24 cellular contexts compared by ENCODE assay signal in the genomic region with DNA sequence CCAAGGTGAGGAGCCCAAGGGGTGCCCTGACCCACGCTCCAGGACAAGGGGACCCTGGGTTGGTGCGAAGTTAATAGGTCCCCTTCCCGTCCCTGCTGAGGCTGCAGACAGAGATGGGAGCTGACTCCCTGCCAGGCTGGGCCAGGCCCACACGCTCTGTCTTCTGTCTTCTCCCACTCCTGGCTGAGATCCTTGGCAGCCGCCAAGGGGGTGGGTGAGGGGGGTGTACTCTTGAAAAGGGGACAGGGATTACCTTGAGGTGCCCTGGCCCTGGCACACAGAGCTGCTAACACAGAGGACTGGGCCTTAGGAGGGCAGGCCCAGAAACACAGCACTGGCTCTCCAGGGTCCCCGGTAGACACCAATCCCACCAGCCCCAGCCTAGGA. TPM values are rescaled to one million over a fixed set of nuclear protein-coding genes. Genes with fewer than 3 reads are reported as not detected.
A peak's percentile ranks its signal among the peaks of the same experiment; 100 is the strongest.
DNase-seq lines count a peak whose midpoint lies in the region; ATAC-seq and TF ChIP-seq lines count a peak whose summit lies in the region.
"Had no signal": no experiment of that assay in that cellular context is flagged by ENCODE, and none has a peak within 500 bp of the region (broad histone marks: within the 10 kb centered on the region; RNA-seq: fewer than 3 reads in every experiment).

No MANE protein-coding gene starts in this region.

- H3K9me3 ChIP-seq in heart left ventricle (no peaks in the 10 kb centered on the region), right cardiac atrium (ENCODE audit: control insufficient read depth, low read length) (no peaks in the 10 kb centered on the region), neutrophil (no peaks in the 10 kb centered on the region), vagina (no peaks in the 10 kb centered on the region)
- H3K9me3 ChIP-seq: upper lobe of left lung had no signal

- H3K4me3 ChIP-seq in heart left ventricle (no peak overlapping the region), right cardiac atrium (ENCODE audit: low read length) (no peak overlapping the region), neutrophil (ENCODE audit: low read depth in 1 of 2, low read length in 1 of 2) (no peak overlapping the region), vagina (peak overlapping the region in 1 of 2 donors; percentile 10)
- H3K4me3 ChIP-seq: GM23248, hepatocyte, smooth muscle cell, upper lobe of left lung had no signal

- H3K36me3 ChIP-seq in heart left ventricle (peaks cover 0 to 69% (median 7%) of the 10 kb centered on the region in 9 donors), neutrophil (peaks cover 97% of the 10 kb centered on the region), vagina (peaks cover 0 to 4% of the 10 kb centered on the region in 2 donors)

- TF ChIP-seq CTCF in heart left ventricle (IDR thresholded peaks at IDR 0.05): no peak
- TF ChIP-seq CTCF in neutrophil (IDR thresholded peaks at IDR 0.05): no peak
- TF ChIP-seq CTCF in vagina (IDR thresholded peaks at IDR 0.05): no peak

- 48 to 62% (median 57%) methylated on average over 5 to 6 of the region's 6 CpGs for WGBS in heart left ventricle, 4 donors
- WGBS in right cardiac atrium: 55% methylated on average over 6 of the region's 6 CpGs

- ATAC-seq in heart left ventricle (peak in 3 of 4 donors; percentile 5 to 44 (median 37)), right cardiac atrium (no peak), HG03108 (IDR thresholded peaks at IDR 0.05; ENCODE audit: unreplicated experiment) (no peak)

- no peak for DNase-seq in heart left ventricle
- DNase-seq in right cardiac atrium: no peak
- no peak for DNase-seq in epithelial cell of prostate (ENCODE audit: low read depth, low spot score)
- DNase-seq in vagina (ENCODE audit: extremely low spot score in 2 of 2): no peak
- DNase-seq in NCI-H1105 (lab: John Stamatoyannopoulos, UW): no peak
- DNase-seq in substantia nigra (lab: John Stamatoyannopoulos, UW): no peak
- DNase-seq: activated CD4-positive, alpha-beta memory T cell treated with anti-CD3 and anti-CD28 coated beads for 36 hours; CD4-positive, alpha-beta T cell; DMS79 treated with DMSO at 0.1 percent for 48 hours; effector memory CD4-positive, alpha-beta T cell; GM23248; KBM-7; NCI-H1048; NCI-H82 had no signal

- TF ChIP-seq POLR2A in heart left ventricle (IDR thresholded peaks at IDR 0.05): no peak
- no peak for TF ChIP-seq POLR2A in vagina (IDR thresholded peaks at IDR 0.05)

- intact Hi-C loops in heart left ventricle (cut with DNase I) (loop anchor here in 3 of 10 donors (1.0 to 10.0 kb wide), 4 partner anchors 99 to 282 kb away; a partner anchor contains a TSS), right cardiac atrium (cut with DNase I) (no loop called here), vagina (cut with DNase I) (no loop called here)

- H3K27ac ChIP-seq in heart left ventricle: peak overlapping the region in 3 of 12 donors; percentile 29 to 66 (median 41)
- no peak overlapping the region for H3K27ac ChIP-seq in right cardiac atrium (ENCODE audit: low read length)
- H3K27ac ChIP-seq in epithelial cell of prostate: peak overlapping the region; percentile 35
- H3K27ac ChIP-seq in neutrophil: peak overlapping the region; percentile 82
- H3K27ac ChIP-seq in vagina: peak overlapping the region; percentile 50
- H3K27ac ChIP-seq in substantia nigra (ENCODE audit: low read depth, low read length, poor library complexity, severe bottlenecking): no peak overlapping the region
- H3K27ac ChIP-seq: GM23248, hepatocyte, parathyroid adenoma had no signal

- peaks cover 0 to 31% (median 11%) of the 10 kb centered on the region in 12 donors for H3K4me1 ChIP-seq in heart left ventricle
- H3K4me1 ChIP-seq in right cardiac atrium (ENCODE audit: control insufficient read depth, insufficient read depth, low read length): no peaks in the 10 kb centered on the region
- peaks cover 12 to 27% of the 10 kb centered on the region in 2 experiments for H3K4me1 ChIP-seq in neutrophil (ENCODE audit: control insufficient read depth in 1 of 2, insufficient read depth in 1 of 2, low read depth in 1 of 2, low read length in 1 of 2)
- H3K4me1 ChIP-seq in vagina: peaks cover 23% of the 10 kb centered on the region
- H3K4me1 ChIP-seq: parathyroid adenoma had no signal

- H3K27me3 ChIP-seq in heart left ventricle (no peaks in the 10 kb centered on the region), right cardiac atrium (ENCODE audit: control insufficient read depth, insufficient read depth) (no peaks in the 10 kb centered on the region), neutrophil (no peaks in the 10 kb centered on the region), vagina (no peaks in the 10 kb centered on the region)
- H3K27me3 ChIP-seq: hepatocyte, upper lobe of left lung had no signal

RNA-seq across cellular contexts. Expression of a gene that starts 11.0 kb away (rescaled TPM):
- 1 to 10 TPM in 3 of 9 donors, under 1 TPM in 1, not detected in 5; 0.96 to 1.8 (median 1.5) TPM for total RNA-seq in heart left ventricle
- not detected for polyA plus RNA-seq in heart left ventricle
- total RNA-seq in right cardiac atrium: 1 to 10 TPM in 1 of 4 donors, not detected in 3; 1.1 TPM
- polyA plus RNA-seq in right cardiac atrium: not detected
- not detected for total RNA-seq in vagina
- total RNA-seq: GM23248, hepatocyte, kidney epithelial cell, smooth muscle cell had no signal
- polyA plus RNA-seq: GM23248 had no signal

RNA-seq across cellular contexts. Expression of a gene that starts 17.6 kb away (rescaled TPM):
- 10 to 100 TPM; 11.2 to 52.2 (median 15.8) TPM for total RNA-seq in heart left ventricle
- polyA plus RNA-seq in heart left ventricle: 10 to 100 TPM; 13.9 to 20.3 TPM
- total RNA-seq in right cardiac atrium: 10 to 100 TPM; 10.8 to 17.7 (median 14.0) TPM
- 12.9 TPM for polyA plus RNA-seq in right cardiac atrium
- 57.2 TPM for total RNA-seq in vagina

RNA-seq across cellular contexts. Expression of a gene that starts 29.3 kb away (rescaled TPM):
- total RNA-seq in heart left ventricle (1 to 10 TPM in 1 of 9 donors, under 1 TPM in 4, not detected in 4; 0.76 to 1.0 (median 0.84) TPM), right cardiac atrium (not detected), vagina (not detected)
- polyA plus RNA-seq in heart left ventricle (not detected), right cardiac atrium (not detected)
- total RNA-seq: activated CD4-positive, alpha-beta memory T cell treated with anti-CD3 and anti-CD28 coated beads for 36 hours; activated T-helper 1 cell treated with anti-CD3 and anti-CD28 coated beads, Interleukin-12 subunit alpha, Interleukin-12 subunit beta, Interleukin-2, Interleukin-4 antibody, amounts not matched to agents 30 ng/mL and 10 ng/mL and 1 ng/mL, durations not matched to agents 14 hours and 24 hours and 36 hours; CD4-positive, alpha-beta T cell; GM23248; kidney epithelial cell; mononuclear cell; RPMI7951 had no signal
- polyA plus RNA-seq: GM23248, smooth muscle cell had no signal

RNA-seq across cellular contexts. Expression of a gene that starts 48.6 kb away (rescaled TPM):
- total RNA-seq in heart left ventricle (not detected), right cardiac atrium (not detected), vagina (not detected)
- polyA plus RNA-seq in heart left ventricle (not detected), right cardiac atrium (not detected)
- total RNA-seq: activated CD4-positive, alpha-beta memory T cell treated with anti-CD3 and anti-CD28 coated beads for 36 hours; activated T-helper 1 cell treated with anti-CD3 and anti-CD28 coated beads, Interleukin-12 subunit alpha, Interleukin-12 subunit beta, Interleukin-2, Interleukin-4 antibody, amounts not matched to agents 30 ng/mL and 10 ng/mL and 1 ng/mL, durations not matched to agents 14 hours and 24 hours and 36 hours; CD4-positive, alpha-beta T cell; GM23248; kidney epithelial cell; mononuclear cell; RPMI7951; smooth muscle cell had no signal
- polyA plus RNA-seq: GM23248, smooth muscle cell had no signal

Comparison
In these comparisons a context has a peak if more than half of its experiments do, and no peak if none do; other contexts are left out.
1. ATAC-seq: peak in heart left ventricle (3 of 4); none in right cardiac atrium (0 of 2) and HG03108 (single experiment).
2. H3K27ac ChIP-seq: peak in epithelial cell of prostate (single experiment), neutrophil (single experiment) and vagina (single experiment); none in right cardiac atrium (single experiment) and substantia nigra (single experiment).